In the genomic region with DNA sequence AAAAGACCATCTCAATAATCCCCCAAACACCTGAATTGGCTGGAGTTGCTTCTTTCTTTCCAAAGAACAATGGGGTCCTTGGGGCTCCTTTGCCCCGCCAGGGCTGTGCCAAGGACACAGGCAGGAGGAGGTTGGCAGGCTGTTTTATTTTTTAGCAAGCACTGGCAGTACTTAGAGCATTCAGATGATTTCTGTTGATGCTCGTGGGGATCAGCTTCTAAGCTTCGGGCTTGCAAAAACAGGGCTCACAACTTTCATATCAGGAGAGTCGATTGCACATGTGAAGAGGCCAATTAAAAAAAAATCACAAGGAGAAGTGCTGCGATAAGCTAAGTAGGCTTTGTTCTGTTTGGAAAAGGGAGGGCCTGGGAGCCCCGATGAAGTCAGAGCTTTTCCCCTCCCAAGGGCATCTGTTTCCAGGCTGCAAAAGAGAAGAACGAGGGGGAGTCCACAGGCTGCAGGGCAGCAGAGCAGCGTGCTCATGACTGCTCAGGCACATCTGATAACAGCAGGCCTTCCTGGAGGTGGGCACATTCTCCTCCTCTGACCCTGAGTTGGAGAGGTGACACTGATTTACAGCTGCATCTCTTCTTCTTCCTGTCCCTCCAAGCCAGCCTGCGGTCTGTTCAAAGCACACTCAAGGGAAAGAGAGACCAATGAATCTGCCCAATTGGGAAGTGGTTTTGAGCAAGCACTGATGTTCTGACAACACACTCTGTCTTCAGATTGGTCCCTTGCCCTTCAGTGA, we compare ENCODE assay signal across 8 cellular contexts. TPM values are rescaled to one million over a fixed set of nuclear protein-coding genes. Genes with fewer than 3 reads are reported as not detected.
DNase-seq lines count a peak whose midpoint lies in the region; ATAC-seq, FAIRE-seq and TF ChIP-seq lines count a peak whose summit lies in the region.

No MANE protein-coding gene starts in this region.

- CTCF ChIA-PET in HepG2 (lab: Yijun Ruan, JAX; ENCODE audit: low intra/inter-chr PET ratio, low total read pairs) = no interaction called here

- WGBS in HepG2 (ENCODE audit: low lambda C conversion rate) = 16% methylated on average over 7 of the region's 9 CpGs
- 52% methylated on average over 6 of the region's 9 CpGs for WGBS in right lobe of liver (ENCODE audit: insufficient coverage, low coverage, low lambda C conversion rate, missing lambda C conversion rate)
- 44% methylated on average over 9 of the region's 9 CpGs for WGBS in esophagus muscularis mucosa

- H3K27me3 ChIP-seq in HepG2 (ENCODE audit: control insufficient read depth in 1 of 2, insufficient read depth in 2 of 2, low read length in 2 of 2) (no peaks in the 10 kb centered on the region), right lobe of liver (no peaks in the 10 kb centered on the region), OCI-LY3 (ENCODE audit: low read depth, low read length) (no peaks in the 10 kb centered on the region), uterus (no peaks in the 10 kb centered on the region), esophagus muscularis mucosa (no peaks in the 10 kb centered on the region)

- no peak for TF ChIP-seq RAD21 in HepG2 (CRISPR knock-in tag; IDR thresholded peaks at IDR 0.05)

- POLR2A ChIA-PET in HepG2 (lab: Yijun Ruan, JAX) = interaction anchor here (1.0 to 1.1 kb wide), 2 partner anchors 13 to 17 kb away, joined by 3 read pairs; no protein-coding TSS in a partner anchor

- no peak for DNase-seq in HepG2 (ENCODE audit: low spot score)
- no peak for DNase-seq in right lobe of liver
- DNase-seq in left ventricle myocardium superior = peak; percentile 55
- DNase-seq in uterus = peak; percentile 38 to 47
- no peak for DNase-seq in SW 1271 (lab: John Stamatoyannopoulos, UW)
- no peak for DNase-seq in inferior parietal cortex (ENCODE audit: extremely low spot score)
- no peak for DNase-seq in esophagus muscularis mucosa (ENCODE audit: extremely low spot score)

- H3K4me3 ChIP-seq in HepG2 (replicated peaks in 1 of 3; ENCODE audit: insufficient read depth in 1 of 3, low read depth in 2 of 3, low read length in 3 of 3) (no peak overlapping the region), right lobe of liver (no peak overlapping the region), OCI-LY3 (ENCODE audit: low read length) (peak overlapping the region; percentile 52), uterus (no peak overlapping the region), esophagus muscularis mucosa (no peak overlapping the region)

- no peaks in the 10 kb centered on the region for H3K9me3 ChIP-seq in HepG2 (ENCODE audit: low read length)
- H3K9me3 ChIP-seq in right lobe of liver = no peaks in the 10 kb centered on the region
- no peaks in the 10 kb centered on the region for H3K9me3 ChIP-seq in OCI-LY3 (ENCODE audit: insufficient read depth, low read length)
- no peaks in the 10 kb centered on the region for H3K9me3 ChIP-seq in uterus
- H3K9me3 ChIP-seq in esophagus muscularis mucosa = no peaks in the 10 kb centered on the region

- H2AFZ ChIP-seq in HepG2 (ENCODE audit: low read length) (no peak overlapping the region), OCI-LY3 (ENCODE audit: low read depth, low read length) (peak overlapping the region; percentile 46; the same call in 1 of the 2 replicates)

- BruUV-seq in HepG2 (replicated peaks; lab: Mats Ljungman, UMichigan) = no TSS peak

- peak overlapping the region; percentile 43 for H3K4me2 ChIP-seq in HepG2 (ENCODE audit: low read depth, low read length)
- peak overlapping the region; percentile 93 for H3K4me2 ChIP-seq in OCI-LY3 (ENCODE audit: low read length)

- H3K79me2 ChIP-seq in HepG2 (ENCODE audit: insufficient read depth, low read length) (no peaks in the 10 kb centered on the region), OCI-LY3 (ENCODE audit: low read length) (no peaks in the 10 kb centered on the region)

- H3K27ac ChIP-seq in HepG2 (ENCODE audit: extremely low read length, insufficient read depth, low read length) (no peak overlapping the region), right lobe of liver (no peak overlapping the region), OCI-LY3 (ENCODE audit: low read length) (peak overlapping the region; percentile 99), uterus (peak overlapping the region; percentile 57 to 62), esophagus muscularis mucosa (replicated peaks in 1 of 4) (no peak overlapping the region)

- TF ChIP-seq CTCF in HepG2 (CRISPR knock-in tag; IDR thresholded peaks at IDR 0.05) = no peak
- no peak for TF ChIP-seq CTCF in right lobe of liver (IDR thresholded peaks at IDR 0.05)
- TF ChIP-seq CTCF in OCI-LY3 (IDR thresholded peaks at IDR 0.05; ENCODE audit: low read depth, low read length) = no peak
- TF ChIP-seq CTCF in uterus (IDR thresholded peaks at IDR 0.05) = no peak
- TF ChIP-seq CTCF in esophagus muscularis mucosa (IDR thresholded peaks at IDR 0.05) = no peak

- in situ Hi-C loops in HepG2 (cut with HindIII; ENCODE audit: extremely low pct_ligation_motif_present, low pct_unique_long_range_greater_than_20kb) = no loop called here

- H4K20me1 ChIP-seq in HepG2 (ENCODE audit: insufficient read depth, low read length) = no peaks in the 10 kb centered on the region
- no peaks in the 10 kb centered on the region for H4K20me1 ChIP-seq in OCI-LY3 (ENCODE audit: insufficient read depth, low read length)

- intact Hi-C loops in HepG2 (cut with micrococcal nuclease; ENCODE audit: unreplicated experiment) = no loop called here
- intact Hi-C loops in right lobe of liver (cut with DNase I) = no loop called here
- intact Hi-C loops in left ventricle myocardium superior (cut with micrococcal nuclease) = no loop called here
- intact Hi-C loops in uterus (cut with DNase I; ENCODE audit: low total_unique reads) = no loop called here
- intact Hi-C loops in esophagus muscularis mucosa (cut with DNase I) = no loop called here

- no peak for TF ChIP-seq POLR2A in HepG2 (IDR thresholded peaks at IDR 0.05; ENCODE audit: insufficient read depth in 1 of 2, low read depth in 2 of 2, low read length in 2 of 2)
- TF ChIP-seq POLR2A in right lobe of liver (IDR thresholded peaks at IDR 0.05) = no peak
- no peak for TF ChIP-seq POLR2A in uterus (IDR thresholded peaks at IDR 0.05)
- no peak for TF ChIP-seq POLR2A in esophagus muscularis mucosa (IDR thresholded peaks at IDR 0.05; ENCODE audit: low read depth)

- H3K36me3 ChIP-seq in HepG2 (replicated peaks in 1 of 2; ENCODE audit: control insufficient read depth in 1 of 2, insufficient read depth in 2 of 2, low read length in 2 of 2) (no peaks in the 10 kb centered on the region), right lobe of liver (no peaks in the 10 kb centered on the region), OCI-LY3 (replicated peaks; ENCODE audit: low read depth, low read length) (no peaks in the 10 kb centered on the region), uterus (no peaks in the 10 kb centered on the region), esophagus muscularis mucosa (no peaks in the 10 kb centered on the region)

- ATAC-seq in HepG2 = peak; percentile 61
- ATAC-seq in right lobe of liver = no peak
- peak; percentile 90 for ATAC-seq in left ventricle myocardium superior

- peak; percentile 42 for FAIRE-seq in HepG2 (lab: Jason Lieb, UNC)

- peaks cover 59% of the 10 kb centered on the region for H3K4me1 ChIP-seq in HepG2 (ENCODE audit: insufficient read depth, low read length)
- peaks cover 0 to 11% (median 5%) of the 10 kb centered on the region in 4 donors for H3K4me1 ChIP-seq in right lobe of liver
- peaks cover 72% of the 10 kb centered on the region for H3K4me1 ChIP-seq in OCI-LY3 (ENCODE audit: low read length)
- H3K4me1 ChIP-seq in uterus = no peaks in the 10 kb centered on the region
- peaks cover 8 to 17% (median 11%) of the 10 kb centered on the region in 4 donors for H3K4me1 ChIP-seq in esophagus muscularis mucosa

- H3K9ac ChIP-seq in HepG2 (ENCODE audit: insufficient read depth, low read depth, low read length) (no peak overlapping the region), OCI-LY3 (ENCODE audit: low read length) (peak overlapping the region; percentile 91)

- TF ChIP-seq EP300 in HepG2 (IDR thresholded peaks at IDR 0.05; ENCODE audit: low read depth in 2 of 2, low read length in 2 of 2) (no peak), HepG2 (CRISPR knock-in tag; IDR thresholded peaks at IDR 0.05; ENCODE audit: borderline replicate concordance) (no peak), esophagus muscularis mucosa (IDR thresholded peaks at IDR 0.05) (no peak)

RNA-seq across cellular contexts. Expression of a gene that starts 27.3 kb away (rescaled TPM):
- total RNA-seq in HepG2 (2016; rRNA removed; fragmentation: Illumina TruSeq; extraction: Trizol) = 4.8 and 5.5 TPM in 2 replicates
- total RNA-seq in HepG2 (2016; cell fraction: cytosol; rRNA removed; fragmentation: Illumina TruSeq; extraction: Trizol; ENCODE audit: low read depth) = 2.6 and 3.2 TPM in 2 replicates
- 4.7 and 5.1 TPM in 2 replicates for total RNA-seq in HepG2 (2016; cell fraction: insoluble cytoplasmic fraction; rRNA removed; fragmentation: Illumina TruSeq; extraction: Trizol)
- total RNA-seq in HepG2 (2016; cell fraction: membrane; rRNA removed; fragmentation: Illumina TruSeq; extraction: Trizol) = 3.3 and 3.5 TPM in 2 replicates
- total RNA-seq in HepG2 (2016; cell fraction: nucleus; rRNA removed; fragmentation: Illumina TruSeq; extraction: Trizol) = 4.6 TPM in 2 replicates
- polyA plus RNA-seq in HepG2 (2011; rRNA removed) = 3.6 and 5.4 TPM in 2 replicates
- polyA plus RNA-seq in HepG2 (2011; cell fraction: cytosol; rRNA removed) = 3.1 and 3.4 TPM in 2 replicates
- polyA plus RNA-seq in HepG2 (2011; cell fraction: nucleus; rRNA removed) = 6.8 and 8.6 TPM in 2 replicates
- polyA plus RNA-seq in HepG2 (2012) = 4.7 and 5.8 TPM in 2 replicates
- 0.58 and 0.79 TPM in 2 replicates for polyA plus RNA-seq in HepG2 (2016; cell fraction: cytosol; fragmentation: Illumina TruSeq; extraction: Trizol; ENCODE audit: low read depth)
- polyA plus RNA-seq in HepG2 (2016; cell fraction: insoluble cytoplasmic fraction; fragmentation: Illumina TruSeq; extraction: Trizol; ENCODE audit: low read depth) = 4.8 and 6.3 TPM in 2 replicates
- polyA plus RNA-seq in HepG2 (2016; cell fraction: membrane; fragmentation: Illumina TruSeq; extraction: Trizol; ENCODE audit: low read depth) = 1.2 and 1.6 TPM in 2 replicates
- 3.7 and 6.7 TPM in 2 replicates for polyA plus RNA-seq in HepG2 (2016; cell fraction: nucleus; fragmentation: Illumina TruSeq; extraction: Trizol; ENCODE audit: insufficient read depth, low read depth)
- polyA minus RNA-seq in HepG2 (2011; rRNA and poly(A)+ RNA removed; ENCODE audit: low replicate concordance) = 8.2 and 39.9 TPM in 2 replicates
- polyA minus RNA-seq in HepG2 (2011; cell fraction: cytosol; rRNA and poly(A)+ RNA removed) = 7.6 and 8.4 TPM in 2 replicates
- 10.4 and 10.6 TPM in 2 replicates for polyA minus RNA-seq in HepG2 (2011; cell fraction: nucleus; rRNA and poly(A)+ RNA removed)
- 10 to 100 TPM in 3 of 6 experiments, 1 to 10 TPM in 3; 7.6 to 19.8 (median 12.9) TPM for total RNA-seq in right lobe of liver
- 15.2 TPM for total RNA-seq in left ventricle myocardium superior
- total RNA-seq in uterus = 10 to 100 TPM in 3 of 4 donors, 1 to 10 TPM in 1; 8.5 to 56.8 (median 20.2) TPM
- 10 to 100 TPM; 20.2 to 47.2 (median 32.3) TPM for total RNA-seq in esophagus muscularis mucosa

Comparison
In these comparisons a context has a peak if more than half of its experiments do, and no peak if none do; other contexts are left out.
1. ATAC-seq: peak in HepG2 (single experiment) and left ventricle myocardium superior (single experiment); none in right lobe of liver (0 of 4).
2. DNase-seq: peak in left ventricle myocardium superior (single experiment) and uterus (2 of 2); none in HepG2 (single experiment), right lobe of liver (0 of 3), SW 1271 (0 of 2), inferior parietal cortex (single experiment) and esophagus muscularis mucosa (single experiment).
3. H3K27ac ChIP-seq: peak in OCI-LY3 (single experiment) and uterus (2 of 2); none in HepG2 (single experiment), right lobe of liver (0 of 3) and esophagus muscularis mucosa (0 of 4).